Comparison of ENCODE assay signal across 1 cellular context in genomic region chr2:10235909-10236550, GRCh38.
TF ChIP-seq lines count a peak whose summit lies in the region.

No MANE protein-coding gene starts in this region.

TF ChIP-seq in IMR-90, 13 proteins besides CTCF, POLR2A, EP300 and RAD21 (continued from another document):
- TF ChIP-seq ELK1 (IDR thresholded peaks at IDR 0.05; ENCODE audit: borderline replicate concordance, low read depth, low read length), result no peak
- no peak for TF ChIP-seq CEBPB (IDR thresholded peaks at IDR 0.05; ENCODE audit: low read depth, low read length)
- no peak for TF ChIP-seq NFE2L2 (IDR thresholded peaks at IDR 0.05; ENCODE audit: low read depth, low read length)
- no peak for TF ChIP-seq BHLHE40 (IDR thresholded peaks at IDR 0.05; ENCODE audit: low read depth, low read length)
- no peak for TF ChIP-seq MAZ (IDR thresholded peaks at IDR 0.05; ENCODE audit: borderline replicate concordance, low read depth, low read length)
- no peak for TF ChIP-seq CHD1 (IDR thresholded peaks at IDR 0.05; ENCODE audit: low read depth, low read length)
- no peak for TF ChIP-seq MAFK (IDR thresholded peaks at IDR 0.05; ENCODE audit: low read depth, low read length)
- TF ChIP-seq RFX5 (IDR thresholded peaks at IDR 0.05; ENCODE audit: low read depth, low read length), result no peak
- TF ChIP-seq SMC3 (IDR thresholded peaks at IDR 0.05; ENCODE audit: low read depth, low read length), result no peak
